In the genomic region with DNA sequence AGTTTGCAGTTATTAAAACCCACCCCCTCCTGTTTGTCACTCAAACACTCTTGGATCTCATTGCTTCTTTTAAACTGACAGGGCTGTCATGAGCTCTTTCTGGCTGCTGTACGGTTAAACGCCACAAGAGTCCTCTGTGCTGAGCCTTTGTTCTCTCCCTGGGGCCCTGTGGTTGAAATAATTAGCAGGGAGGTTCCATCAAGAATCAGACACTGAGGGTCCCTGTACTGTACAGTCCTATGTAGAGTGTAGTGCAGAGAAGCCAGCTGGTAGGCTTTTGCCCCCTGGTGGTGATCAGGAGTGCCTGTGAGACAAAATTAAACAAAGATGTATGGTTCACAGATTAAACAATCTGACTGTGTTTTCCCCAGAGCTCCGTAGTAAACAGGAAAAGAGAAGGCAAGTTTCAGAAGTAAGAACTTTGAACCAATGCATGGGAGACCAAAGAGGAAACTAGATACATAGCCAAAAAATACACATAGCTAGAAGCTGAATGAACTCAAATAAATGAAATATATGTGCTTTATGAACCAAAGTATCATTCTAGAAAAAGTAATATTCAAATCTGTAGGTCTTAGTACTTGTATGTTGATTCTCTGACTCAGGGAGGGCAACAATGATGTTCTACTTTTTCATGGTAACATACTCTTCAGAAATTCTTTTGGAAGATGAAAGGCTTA, we compare ENCODE assay signal across 8 cellular contexts. TPM values are rescaled to one million over a fixed set of nuclear protein-coding genes. Genes with fewer than 3 reads are reported as not detected.
DNase-seq lines count a peak whose midpoint lies in the region; ATAC-seq and TF ChIP-seq lines count a peak whose summit lies in the region.

No MANE protein-coding gene starts in this region.

- ATAC-seq in GM18502 (IDR thresholded peaks at IDR 0.05; ENCODE audit: poor library complexity, unreplicated experiment) (peak; percentile 69), HG02981 (IDR thresholded peaks at IDR 0.05; ENCODE audit: unreplicated experiment) (peak; percentile 78)

- H3K27me3 ChIP-seq in iPS-20b (ENCODE audit: insufficient read depth, low read length) (no peaks in the 10 kb centered on the region; the same call in 1 of the 2 replicates), skeletal muscle tissue (ENCODE audit: control insufficient read depth in 3 of 3, insufficient read depth in 3 of 3, low read length in 3 of 3) (no peaks in the 10 kb centered on the region)

- peaks cover 6% of the 10 kb centered on the region for H3K4me1 ChIP-seq in iPS-20b (ENCODE audit: insufficient read depth, low read length)
- H3K4me1 ChIP-seq in skeletal muscle tissue (ENCODE audit: control insufficient read depth in 3 of 3, insufficient read depth in 3 of 3, low read length in 3 of 3) = peaks cover 14 to 35% (median 31%) of the 10 kb centered on the region in 3 donors

- H3K27ac ChIP-seq in iPS-20b (ENCODE audit: low read length) (no peak overlapping the region), skeletal muscle tissue (ENCODE audit: low read depth, low read length) (no peak overlapping the region)

- no peaks in the 10 kb centered on the region for H3K9me3 ChIP-seq in iPS-20b (ENCODE audit: insufficient read depth, low read depth, low read length)
- H3K9me3 ChIP-seq in skeletal muscle tissue (ENCODE audit: control insufficient read depth in 3 of 3, low read length in 3 of 3) = no peaks in the 10 kb centered on the region

- in situ Hi-C loops in astrocyte of the spinal cord (cut with HindIII; ENCODE audit: low sequenced_read_pairs) = no loop called here

- H3K36me3 ChIP-seq in iPS-20b (ENCODE audit: insufficient read depth, low read depth, low read length) (no peaks in the 10 kb centered on the region), skeletal muscle tissue (ENCODE audit: control insufficient read depth in 3 of 3, insufficient read depth in 3 of 3, low read length in 3 of 3) (no peaks in the 10 kb centered on the region)

- peak overlapping the region; percentile 88 for H3K4me3 ChIP-seq in astrocyte of the spinal cord (ENCODE audit: low read depth, low read length)
- peak overlapping the region; percentile 92 for H3K4me3 ChIP-seq in iPS-20b (ENCODE audit: low read length)
- H3K4me3 ChIP-seq in skeletal muscle tissue (ENCODE audit: low read length in 3 of 3) = peak overlapping the region; percentile 97 to 100 (median 100)

- H3K9ac ChIP-seq in iPS-20b (ENCODE audit: low read depth, low read length) (no peak overlapping the region), skeletal muscle tissue (ENCODE audit: low read depth in 1 of 3, low read length in 3 of 3) (peak overlapping the region in 2 of 3 donors; percentile 52 to 91)

- peak; percentile 92 for TF ChIP-seq CTCF in astrocyte of the spinal cord (IDR thresholded peaks at IDR 0.05; ENCODE audit: low read depth, low read length)

- DNase-seq in 8988T (peak; percentile 11), NCI-H2029 (lab: John Stamatoyannopoulos, UW) (peak; percentile 72), T-helper 22 cell (ENCODE audit: low read depth) (peak; percentile 56), astrocyte of the spinal cord (ENCODE audit: low read depth, low spot score) (peak; percentile 79)

RNA-seq across cellular contexts. Expression of gene SSH2, which starts 1.4 kb away (rescaled TPM):
- total RNA-seq in skeletal muscle tissue = 23.0 TPM

RNA-seq across cellular contexts. Expression of gene EFCAB5, which starts 10.0 kb away (rescaled TPM):
- total RNA-seq in skeletal muscle tissue = 2.6 TPM

Comparison
In these comparisons a context has a peak if more than half of its experiments do, and no peak if none do; other contexts are left out.
1. DNase-seq: peak in every context shown above with its lines; median percentile 79 in astrocyte of the spinal cord; 72 in NCI-H2029; 56 in T-helper 22 cell; 11 in 8988T.